Comparison of ENCODE assay signal across 2 cellular contexts in the genomic region with DNA sequence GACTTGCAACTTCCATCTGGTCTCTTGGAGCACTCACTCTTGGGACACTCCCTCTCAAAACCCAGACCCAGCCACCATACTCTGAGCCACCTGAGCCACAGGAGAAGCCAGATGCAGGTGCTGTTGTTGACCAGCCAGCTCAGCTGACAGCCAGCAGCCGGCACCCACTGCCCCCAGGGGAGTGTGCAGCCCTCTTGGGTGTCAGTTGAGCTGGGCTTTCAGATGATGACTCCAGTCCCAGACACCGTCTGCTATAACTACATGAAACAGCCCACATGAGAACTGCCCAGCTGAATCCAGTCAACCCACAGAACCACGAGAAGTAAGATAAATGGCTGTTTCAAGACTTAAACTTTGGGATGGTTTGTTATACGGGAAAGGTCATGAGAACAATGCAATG.
TF ChIP-seq lines count a peak whose summit lies in the region.

No MANE protein-coding gene starts in this region.

TF ChIP-seq in HepG2, 621 proteins besides CTCF, POLR2A, EP300 and RAD21:
- TF ChIP-seq, protein P1, sequence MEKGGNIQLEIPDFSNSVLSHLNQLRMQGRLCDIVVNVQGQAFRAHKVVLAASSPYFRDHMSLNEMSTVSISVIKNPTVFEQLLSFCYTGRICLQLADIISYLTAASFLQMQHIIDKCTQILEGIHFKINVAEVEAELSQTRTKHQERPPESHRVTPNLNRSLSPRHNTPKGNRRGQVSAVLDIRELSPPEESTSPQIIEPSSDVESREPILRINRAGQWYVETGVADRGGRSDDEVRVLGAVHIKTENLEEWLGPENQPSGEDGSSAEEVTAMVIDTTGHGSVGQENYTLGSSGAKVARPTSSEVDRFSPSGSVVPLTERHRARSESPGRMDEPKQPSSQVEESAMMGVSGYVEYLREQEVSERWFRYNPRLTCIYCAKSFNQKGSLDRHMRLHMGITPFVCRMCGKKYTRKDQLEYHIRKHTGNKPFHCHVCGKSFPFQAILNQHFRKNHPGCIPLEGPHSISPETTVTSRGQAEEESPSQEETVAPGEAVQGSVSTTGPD (CRISPR knock-in tag; IDR thresholded peaks at IDR 0.05) = no peak
- TF ChIP-seq NFE2 (CRISPR knock-in tag; IDR thresholded peaks at IDR 0.05) = no peak
- no peak for TF ChIP-seq ZBTB8A (CRISPR knock-in tag; IDR thresholded peaks at IDR 0.05; ENCODE audit: borderline replicate concordance, low read depth)
- TF ChIP-seq, protein P2, sequence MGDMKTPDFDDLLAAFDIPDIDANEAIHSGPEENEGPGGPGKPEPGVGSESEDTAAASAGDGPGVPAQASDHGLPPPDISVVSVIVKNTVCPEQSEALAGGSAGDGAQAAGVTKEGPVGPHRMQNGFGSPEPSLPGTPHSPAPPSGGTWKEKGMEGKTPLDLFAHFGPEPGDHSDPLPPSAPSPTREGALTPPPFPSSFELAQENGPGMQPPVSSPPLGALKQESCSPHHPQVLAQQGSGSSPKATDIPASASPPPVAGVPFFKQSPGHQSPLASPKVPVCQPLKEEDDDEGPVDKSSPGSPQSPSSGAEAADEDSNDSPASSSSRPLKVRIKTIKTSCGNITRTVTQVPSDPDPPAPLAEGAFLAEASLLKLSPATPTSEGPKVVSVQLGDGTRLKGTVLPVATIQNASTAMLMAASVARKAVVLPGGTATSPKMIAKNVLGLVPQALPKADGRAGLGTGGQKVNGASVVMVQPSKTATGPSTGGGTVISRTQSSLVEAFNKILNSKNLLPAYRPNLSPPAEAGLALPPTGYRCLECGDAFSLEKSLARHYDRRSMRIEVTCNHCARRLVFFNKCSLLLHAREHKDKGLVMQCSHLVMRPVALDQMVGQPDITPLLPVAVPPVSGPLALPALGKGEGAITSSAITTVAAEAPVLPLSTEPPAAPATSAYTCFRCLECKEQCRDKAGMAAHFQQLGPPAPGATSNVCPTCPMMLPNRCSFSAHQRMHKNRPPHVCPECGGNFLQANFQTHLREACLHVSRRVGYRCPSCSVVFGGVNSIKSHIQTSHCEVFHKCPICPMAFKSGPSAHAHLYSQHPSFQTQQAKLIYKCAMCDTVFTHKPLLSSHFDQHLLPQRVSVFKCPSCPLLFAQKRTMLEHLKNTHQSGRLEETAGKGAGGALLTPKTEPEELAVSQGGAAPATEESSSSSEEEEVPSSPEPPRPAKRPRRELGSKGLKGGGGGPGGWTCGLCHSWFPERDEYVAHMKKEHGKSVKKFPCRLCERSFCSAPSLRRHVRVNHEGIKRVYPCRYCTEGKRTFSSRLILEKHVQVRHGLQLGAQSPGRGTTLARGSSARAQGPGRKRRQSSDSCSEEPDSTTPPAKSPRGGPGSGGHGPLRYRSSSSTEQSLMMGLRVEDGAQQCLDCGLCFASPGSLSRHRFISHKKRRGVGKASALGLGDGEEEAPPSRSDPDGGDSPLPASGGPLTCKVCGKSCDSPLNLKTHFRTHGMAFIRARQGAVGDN (CRISPR knock-in tag; IDR thresholded peaks at IDR 0.05) = 0 out of 2 replicates have a peak, but pooled peaks have one; percentile 16
- TF ChIP-seq ZNF605 (CRISPR knock-in tag; IDR thresholded peaks at IDR 0.05) = no peak

TF ChIP-seq in GM12878, 131 proteins besides CTCF, POLR2A, EP300 and RAD21:
- TF ChIP-seq SMAD1 (IDR thresholded peaks at IDR 0.05; ENCODE audit: low read depth, partially characterized antibody) (no peak), RUNX3 (IDR thresholded peaks at IDR 0.05; ENCODE audit: low read length) (no peak), WRNIP1 (IDR thresholded peaks at IDR 0.05; ENCODE audit: borderline replicate concordance, low read depth, low read length) (no peak), TARDBP (IDR thresholded peaks at IDR 0.05; ENCODE audit: borderline replicate concordance) (no peak), BHLHE40 (IDR thresholded peaks at IDR 0.05; ENCODE audit: borderline replicate concordance in 1 of 2, low read depth in 2 of 2, low read length in 1 of 2) (peak in 1 of 2 experiments; percentile 62; a peak in 1 of 4 replicates), SREBF2 (IDR thresholded peaks at IDR 0.05; ENCODE audit: low read length) (no peak), NR2F1 (conservative IDR thresholded peaks at IDR 0.05) (no peak), MEF2B (IDR thresholded peaks at IDR 0.05; ENCODE audit: partially characterized antibody, poor library complexity, severe bottlenecking) (peak; percentile 94)
- TF ChIP-seq, protein P3, sequence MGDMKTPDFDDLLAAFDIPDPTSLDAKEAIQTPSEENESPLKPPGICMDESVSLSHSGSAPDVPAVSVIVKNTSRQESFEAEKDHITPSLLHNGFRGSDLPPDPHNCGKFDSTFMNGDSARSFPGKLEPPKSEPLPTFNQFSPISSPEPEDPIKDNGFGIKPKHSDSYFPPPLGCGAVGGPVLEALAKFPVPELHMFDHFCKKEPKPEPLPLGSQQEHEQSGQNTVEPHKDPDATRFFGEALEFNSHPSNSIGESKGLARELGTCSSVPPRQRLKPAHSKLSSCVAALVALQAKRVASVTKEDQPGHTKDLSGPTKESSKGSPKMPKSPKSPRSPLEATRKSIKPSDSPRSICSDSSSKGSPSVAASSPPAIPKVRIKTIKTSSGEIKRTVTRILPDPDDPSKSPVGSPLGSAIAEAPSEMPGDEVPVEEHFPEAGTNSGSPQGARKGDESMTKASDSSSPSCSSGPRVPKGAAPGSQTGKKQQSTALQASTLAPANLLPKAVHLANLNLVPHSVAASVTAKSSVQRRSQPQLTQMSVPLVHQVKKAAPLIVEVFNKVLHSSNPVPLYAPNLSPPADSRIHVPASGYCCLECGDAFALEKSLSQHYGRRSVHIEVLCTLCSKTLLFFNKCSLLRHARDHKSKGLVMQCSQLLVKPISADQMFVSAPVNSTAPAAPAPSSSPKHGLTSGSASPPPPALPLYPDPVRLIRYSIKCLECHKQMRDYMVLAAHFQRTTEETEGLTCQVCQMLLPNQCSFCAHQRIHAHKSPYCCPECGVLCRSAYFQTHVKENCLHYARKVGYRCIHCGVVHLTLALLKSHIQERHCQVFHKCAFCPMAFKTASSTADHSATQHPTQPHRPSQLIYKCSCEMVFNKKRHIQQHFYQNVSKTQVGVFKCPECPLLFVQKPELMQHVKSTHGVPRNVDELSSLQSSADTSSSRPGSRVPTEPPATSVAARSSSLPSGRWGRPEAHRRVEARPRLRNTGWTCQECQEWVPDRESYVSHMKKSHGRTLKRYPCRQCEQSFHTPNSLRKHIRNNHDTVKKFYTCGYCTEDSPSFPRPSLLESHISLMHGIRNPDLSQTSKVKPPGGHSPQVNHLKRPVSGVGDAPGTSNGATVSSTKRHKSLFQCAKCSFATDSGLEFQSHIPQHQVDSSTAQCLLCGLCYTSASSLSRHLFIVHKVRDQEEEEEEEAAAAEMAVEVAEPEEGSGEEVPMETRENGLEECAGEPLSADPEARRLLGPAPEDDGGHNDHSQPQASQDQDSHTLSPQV (IDR thresholded peaks at IDR 0.05) = no peak
- TF ChIP-seq, protein P4, sequence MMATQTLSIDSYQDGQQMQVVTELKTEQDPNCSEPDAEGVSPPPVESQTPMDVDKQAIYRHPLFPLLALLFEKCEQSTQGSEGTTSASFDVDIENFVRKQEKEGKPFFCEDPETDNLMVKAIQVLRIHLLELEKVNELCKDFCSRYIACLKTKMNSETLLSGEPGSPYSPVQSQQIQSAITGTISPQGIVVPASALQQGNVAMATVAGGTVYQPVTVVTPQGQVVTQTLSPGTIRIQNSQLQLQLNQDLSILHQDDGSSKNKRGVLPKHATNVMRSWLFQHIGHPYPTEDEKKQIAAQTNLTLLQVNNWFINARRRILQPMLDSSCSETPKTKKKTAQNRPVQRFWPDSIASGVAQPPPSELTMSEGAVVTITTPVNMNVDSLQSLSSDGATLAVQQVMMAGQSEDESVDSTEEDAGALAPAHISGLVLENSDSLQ (IDR thresholded peaks at IDR 0.05) = peak; percentile 35; the same call in 1 of the 2 replicates
- TF ChIP-seq, protein P5, sequence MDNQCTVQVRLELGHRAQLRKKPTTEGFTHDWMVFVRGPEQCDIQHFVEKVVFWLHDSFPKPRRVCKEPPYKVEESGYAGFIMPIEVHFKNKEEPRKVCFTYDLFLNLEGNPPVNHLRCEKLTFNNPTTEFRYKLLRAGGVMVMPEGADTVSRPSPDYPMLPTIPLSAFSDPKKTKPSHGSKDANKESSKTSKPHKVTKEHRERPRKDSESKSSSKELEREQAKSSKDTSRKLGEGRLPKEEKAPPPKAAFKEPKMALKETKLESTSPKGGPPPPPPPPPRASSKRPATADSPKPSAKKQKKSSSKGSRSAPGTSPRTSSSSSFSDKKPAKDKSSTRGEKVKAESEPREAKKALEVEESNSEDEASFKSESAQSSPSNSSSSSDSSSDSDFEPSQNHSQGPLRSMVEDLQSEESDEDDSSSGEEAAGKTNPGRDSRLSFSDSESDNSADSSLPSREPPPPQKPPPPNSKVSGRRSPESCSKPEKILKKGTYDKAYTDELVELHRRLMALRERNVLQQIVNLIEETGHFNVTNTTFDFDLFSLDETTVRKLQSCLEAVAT (IDR thresholded peaks at IDR 0.05) = no peak
